9 cellular contexts compared by ENCODE assay signal in genomic region chr13:41905600-41906254, GRCh38. TPM values are rescaled to one million over a fixed set of nuclear protein-coding genes. Genes with fewer than 3 reads are reported as not detected.
DNase-seq lines count a peak whose midpoint lies in the region; ATAC-seq, FAIRE-seq and TF ChIP-seq lines count a peak whose summit lies in the region.
"Had no signal": no experiment of that assay in that cellular context is flagged by ENCODE, and none has a peak within 500 bp of the region (broad histone marks: within the 10 kb centered on the region; RNA-seq: fewer than 3 reads in every experiment).

No MANE protein-coding gene starts in this region.

- no peaks in the 10 kb centered on the region for H3K27me3 Mint-ChIP-seq in WTC11 (ENCODE audit: low read depth)
- no peaks in the 10 kb centered on the region for H3K27me3 Mint-ChIP-seq in activated T-helper 1 cell treated with anti-CD3 and anti-CD28 coated beads, Interleukin-12 subunit alpha, Interleukin-12 subunit beta, Interleukin-2, Interleukin-4 antibody, amounts not matched to agents 30 ng/mL and 10 ng/mL and 1 ng/mL, durations not matched to agents 14 hours and 24 hours and 36 hours (ENCODE audit: insufficient read depth)
- H3K27me3 Mint-ChIP-seq: dendritic cell treated with granulocyte-macrophage colony-stimulating factor and Interleukin-4, amounts not matched to agents 40 ng/mL and 50 ng/mL, for 4 days had no signal

- TF ChIP-seq CTCF in LNCAP (IDR thresholded peaks at IDR 0.05): peak; percentile 50
- peak; percentile 16; the same call in 1 of the 2 replicates for TF ChIP-seq CTCF in WTC11 (IDR thresholded peaks at IDR 0.05)

- H3K4me3 Mint-ChIP-seq in WTC11: no peak overlapping the region
- no peak overlapping the region for H3K4me3 Mint-ChIP-seq in activated T-helper 1 cell treated with anti-CD3 and anti-CD28 coated beads, Interleukin-12 subunit alpha, Interleukin-12 subunit beta, Interleukin-2, Interleukin-4 antibody, amounts not matched to agents 30 ng/mL and 10 ng/mL and 1 ng/mL, durations not matched to agents 14 hours and 24 hours and 36 hours
- H3K4me3 Mint-ChIP-seq: dendritic cell treated with granulocyte-macrophage colony-stimulating factor and Interleukin-4, amounts not matched to agents 40 ng/mL and 50 ng/mL, for 4 days had no signal

- peak; percentile 77 for FAIRE-seq in H54 (lab: Jason Lieb, UNC)
- FAIRE-seq in islet of Langerhans (lab: Jason Lieb, UNC): peak; percentile 90

- H3K36me3 Mint-ChIP-seq in WTC11: no peaks in the 10 kb centered on the region; the same call in 1 of the 2 replicates
- peaks cover 15% of the 10 kb centered on the region for H3K36me3 Mint-ChIP-seq in activated T-helper 1 cell treated with anti-CD3 and anti-CD28 coated beads, Interleukin-12 subunit alpha, Interleukin-12 subunit beta, Interleukin-2, Interleukin-4 antibody, amounts not matched to agents 30 ng/mL and 10 ng/mL and 1 ng/mL, durations not matched to agents 14 hours and 24 hours and 36 hours (ENCODE audit: low read depth)

- ATAC-seq in WTC11: peak; percentile 94

- no peaks in the 10 kb centered on the region for H3K9me3 Mint-ChIP-seq in WTC11
- H3K9me3 Mint-ChIP-seq in activated T-helper 1 cell treated with anti-CD3 and anti-CD28 coated beads, Interleukin-12 subunit alpha, Interleukin-12 subunit beta, Interleukin-2, Interleukin-4 antibody, amounts not matched to agents 30 ng/mL and 10 ng/mL and 1 ng/mL, durations not matched to agents 14 hours and 24 hours and 36 hours: no peaks in the 10 kb centered on the region
- H3K9me3 Mint-ChIP-seq: dendritic cell treated with granulocyte-macrophage colony-stimulating factor and Interleukin-4, amounts not matched to agents 40 ng/mL and 50 ng/mL, for 4 days had no signal

- no peak overlapping the region for H3K27ac Mint-ChIP-seq in WTC11
- no peak overlapping the region for H3K27ac Mint-ChIP-seq in activated T-helper 1 cell treated with anti-CD3 and anti-CD28 coated beads, Interleukin-12 subunit alpha, Interleukin-12 subunit beta, Interleukin-2, Interleukin-4 antibody, amounts not matched to agents 30 ng/mL and 10 ng/mL and 1 ng/mL, durations not matched to agents 14 hours and 24 hours and 36 hours
- H3K27ac Mint-ChIP-seq: dendritic cell treated with granulocyte-macrophage colony-stimulating factor and Interleukin-4, amounts not matched to agents 40 ng/mL and 50 ng/mL, for 4 days had no signal

- TF ChIP-seq POLR2A in H54 (IDR thresholded peaks at IDR 0.05; ENCODE audit: low read depth, low read length): no peak

- intact Hi-C loops in activated T-helper 1 cell treated with anti-CD3 and anti-CD28 coated beads, Interleukin-12 subunit alpha, Interleukin-12 subunit beta, Interleukin-2, Interleukin-4 antibody, amounts not matched to agents 30 ng/mL and 10 ng/mL and 1 ng/mL, durations not matched to agents 14 hours and 24 hours and 36 hours (cut with micrococcal nuclease): loop anchor here (1.0 to 5.0 kb wide), 3 partner anchors 55 to 307 kb away; partner anchors contain the start of gene VWA8

- H3K4me1 Mint-ChIP-seq in WTC11: peaks cover 13% of the 10 kb centered on the region
- H3K4me1 Mint-ChIP-seq in activated T-helper 1 cell treated with anti-CD3 and anti-CD28 coated beads, Interleukin-12 subunit alpha, Interleukin-12 subunit beta, Interleukin-2, Interleukin-4 antibody, amounts not matched to agents 30 ng/mL and 10 ng/mL and 1 ng/mL, durations not matched to agents 14 hours and 24 hours and 36 hours (ENCODE audit: low read depth): peaks cover 14% of the 10 kb centered on the region

- CTCF ChIA-PET in WTC11 (lab: Charles Lee): no interaction called here

- DNase-seq in SIG-M5 treated with dmso at 0.1 percent for 504 hours (lab: John Stamatoyannopoulos, UW; ENCODE audit: unreplicated experiment) (peak; percentile 58), SIG-M5 (lab: John Stamatoyannopoulos, UW) (no peak), H54 (ENCODE audit: insufficient read length, low spot score) (no peak), WTC11 (ENCODE audit: low spot score) (no peak), NCI-H510A treated with DMSO at 0.1 percent for 48 hours (lab: John Stamatoyannopoulos, UW) (no peak)
- no peak for DNase-seq in activated T-helper 1 cell treated with anti-CD3 and anti-CD28 coated beads, Interleukin-12 subunit alpha, Interleukin-12 subunit beta, Interleukin-2, Interleukin-4 antibody, amounts not matched to agents 30 ng/mL and 10 ng/mL and 1 ng/mL, durations not matched to agents 14 hours and 24 hours and 36 hours (ENCODE audit: low spot score)

- POLR2A ChIA-PET in WTC11 (lab: Charles Lee): no interaction called here

TF ChIP-seq in WTC11, 78 proteins besides CTCF, POLR2A, EP300 and RAD21:
- TF ChIP-seq CREM (CRISPR knock-in tag; IDR thresholded peaks at IDR 0.05) (no peak), NFE2L1 (CRISPR knock-in tag; IDR thresholded peaks at IDR 0.05) (no peak), ZNF121 (CRISPR knock-in tag; IDR thresholded peaks at IDR 0.05) (no peak), TCF7 (CRISPR knock-in tag; IDR thresholded peaks at IDR 0.05; ENCODE audit: low read depth) (no peak), IRF2 (CRISPR knock-in tag; IDR thresholded peaks at IDR 0.05; ENCODE audit: borderline replicate concordance, low read depth) (no peak), ZBTB21 (CRISPR knock-in tag; IDR thresholded peaks at IDR 0.05; ENCODE audit: borderline replicate concordance) (no peak), CDX4 (CRISPR knock-in tag; IDR thresholded peaks at IDR 0.05; ENCODE audit: borderline replicate concordance) (no peak), ESRRA (CRISPR knock-in tag; IDR thresholded peaks at IDR 0.05; ENCODE audit: borderline replicate concordance) (no peak), HMGA2 (CRISPR knock-in tag; IDR thresholded peaks at IDR 0.05) (no peak), NR2C2 (CRISPR knock-in tag; IDR thresholded peaks at IDR 0.05) (no peak), AFF4 (CRISPR knock-in tag; IDR thresholded peaks at IDR 0.05; ENCODE audit: borderline replicate concordance) (no peak), SMAD3 (CRISPR knock-in tag; IDR thresholded peaks at IDR 0.05; ENCODE audit: borderline replicate concordance) (no peak), JUN (CRISPR knock-in tag; IDR thresholded peaks at IDR 0.05) (no peak)

RNA-seq across cellular contexts. Expression of gene VWA8, which starts 55.2 kb away (rescaled TPM):
- total RNA-seq in WTC11 (2021): 19.9 to 22.2 TPM (median 20.8 TPM) in 3 replicates
- total RNA-seq in activated T-helper 1 cell treated with anti-CD3 and anti-CD28 coated beads, Interleukin-12 subunit alpha, Interleukin-12 subunit beta, Interleukin-2, Interleukin-4 antibody, amounts not matched to agents 30 ng/mL and 10 ng/mL and 1 ng/mL, durations not matched to agents 14 hours and 24 hours and 36 hours: 26.4 and 26.6 TPM in 2 replicates
